ENCODE assay signal across 9 cellular contexts in genomic region chr17:82836823-82837357, GRCh38. TPM values are rescaled to one million over a fixed set of nuclear protein-coding genes. Genes with fewer than 3 reads are reported as not detected.
DNase-seq lines count a peak whose midpoint lies in the region; ATAC-seq and TF ChIP-seq lines count a peak whose summit lies in the region.
"Had no signal": no experiment of that assay in that cellular context is flagged by ENCODE, and none has a peak within 500 bp of the region (broad histone marks: within the 10 kb centered on the region; RNA-seq: fewer than 3 reads in every experiment).

No MANE protein-coding gene starts in this region.

- no peak overlapping the region for H3K4me3 ChIP-seq in gastroesophageal sphincter
- H3K4me3 ChIP-seq in skeletal muscle cell (ENCODE audit: low read depth, low read length) = no peak overlapping the region
- H3K4me3 ChIP-seq in MM.1S (ENCODE audit: low read length) = no peak overlapping the region
- H3K4me3 ChIP-seq: ascending aorta had no signal

- H3K9me2 ChIP-seq in MM.1S (replicated peaks; ENCODE audit: insufficient read depth, low read length) = no peaks in the 10 kb centered on the region

- H3K27ac ChIP-seq in RWPE1 = peak overlapping the region; percentile 97
- peak overlapping the region in 3 of 4 donors; percentile 13 to 31 (median 26) for H3K27ac ChIP-seq in gastroesophageal sphincter
- no peak overlapping the region for H3K27ac ChIP-seq in MM.1S (ENCODE audit: low read length)
- H3K27ac ChIP-seq: ascending aorta had no signal

- CTCF ChIA-PET in HEK293T (lab: Yijun Ruan, JAX) (interaction anchor here (0.7 to 1.5 kb wide), 3 partner anchors 29 to 80 kb away, joined by 3 to 4 read pairs (median 3); no protein-coding TSS in a partner anchor), RWPE1 (lab: Yijun Ruan, JAX) (interaction anchor here (0.7 to 3.6 kb wide), 4 partner anchors 19 to 81 kb away, joined by 3 to 20 read pairs (median 3); no protein-coding TSS in a partner anchor)

- H3K4me2 ChIP-seq in MM.1S (ENCODE audit: low read depth, low read length) = no peak overlapping the region

- ATAC-seq in gastroesophageal sphincter = peak; percentile 41
- ATAC-seq in GM21515 (IDR thresholded peaks at IDR 0.05; ENCODE audit: unreplicated experiment) = no peak
- ATAC-seq in HG03097 (IDR thresholded peaks at IDR 0.05; ENCODE audit: low FRiP score, unreplicated experiment) = no peak
- no peak for ATAC-seq in HG02852 (IDR thresholded peaks at IDR 0.05; ENCODE audit: unreplicated experiment)

- TF ChIP-seq EP300 in gastroesophageal sphincter (IDR thresholded peaks at IDR 0.05) = no peak

- TF ChIP-seq POLR2A in gastroesophageal sphincter (IDR thresholded peaks at IDR 0.05) = no peak

- peaks cover 0 to 47% of the 10 kb centered on the region in 2 donors for H3K36me3 ChIP-seq in gastroesophageal sphincter
- H3K36me3 ChIP-seq in MM.1S (replicated peaks; ENCODE audit: insufficient read depth, low read length) = no peaks in the 10 kb centered on the region

- no peaks in the 10 kb centered on the region for H3K79me2 ChIP-seq in MM.1S (ENCODE audit: low read length)

- DNase-seq in HEK293T (ENCODE audit: extremely low spot score) = peak; percentile 47
- no peak for DNase-seq in RWPE1 (ENCODE audit: low spot score)
- DNase-seq in skeletal muscle cell (ENCODE audit: low read depth) = peak; percentile 53
- DNase-seq in MM.1S = no peak

- H2AFZ ChIP-seq in MM.1S (ENCODE audit: low read length) = no peak overlapping the region

- H3K9me3 ChIP-seq in gastroesophageal sphincter (no peaks in the 10 kb centered on the region), MM.1S (replicated peaks; ENCODE audit: insufficient read depth, low read length) (no peaks in the 10 kb centered on the region)
- H3K9me3 ChIP-seq: ascending aorta had no signal

- POLR2A ChIA-PET in HEK293T (lab: Yijun Ruan, JAX) = no interaction called here
- POLR2A ChIA-PET in RWPE1 (lab: Yijun Ruan, JAX; ENCODE audit: low non-redundant PET) = interaction anchor here (1.0 to 1.4 kb wide), 2 partner anchors 38 kb away, joined by 3 to 8 read pairs; no protein-coding TSS in a partner anchor

- no peaks in the 10 kb centered on the region for H3F3A ChIP-seq in MM.1S (ENCODE audit: insufficient read depth, low read length)

- H3K9ac ChIP-seq in MM.1S (ENCODE audit: low read length) = no peak overlapping the region

- no peaks in the 10 kb centered on the region for H3K27me3 ChIP-seq in gastroesophageal sphincter
- H3K27me3 ChIP-seq in MM.1S (replicated peaks; ENCODE audit: insufficient read depth, low read length) = no peaks in the 10 kb centered on the region
- H3K27me3 ChIP-seq: ascending aorta had no signal

- TF ChIP-seq CTCF in RWPE1 (conservative IDR thresholded peaks at IDR 0.05; ENCODE audit: low read depth) (no peak), gastroesophageal sphincter (IDR thresholded peaks at IDR 0.05) (no peak), MM.1S (IDR thresholded peaks at IDR 0.05; ENCODE audit: low read length) (no peak)

- WGBS in gastroesophageal sphincter (ENCODE audit: low coverage in 1 of 2), 2 donors = 63 to 74% methylated on average over 9 of the region's 12 CpGs

- H4K20me1 ChIP-seq in MM.1S (ENCODE audit: insufficient read depth, low read length) = no peaks in the 10 kb centered on the region

- H3K4me1 ChIP-seq in gastroesophageal sphincter (peaks cover 0 to 9% (median 0%) of the 10 kb centered on the region in 3 donors), MM.1S (ENCODE audit: low read length) (no peaks in the 10 kb centered on the region)
- H3K4me1 ChIP-seq: ascending aorta had no signal

TF ChIP-seq in HEK293T, 16 proteins besides CTCF, POLR2A, EP300 and RAD21:
- TF ChIP-seq ZNF384 (IDR thresholded peaks at IDR 0.05) (no peak), BHLHE40 (IDR thresholded peaks at IDR 0.05; ENCODE audit: borderline replicate concordance) (no peak), ELF4 (IDR thresholded peaks at IDR 0.05) (no peak), ARNT (IDR thresholded peaks at IDR 0.05) (no peak), L3MBTL2 (conservative IDR thresholded peaks at IDR 0.05) (no peak), LEF1 (IDR thresholded peaks at IDR 0.05; ENCODE audit: borderline replicate concordance) (no peak), NFRKB (IDR thresholded peaks at IDR 0.05) (no peak), TARDBP (IDR thresholded peaks at IDR 0.05) (no peak)
- TF ChIP-seq, protein P1, sequence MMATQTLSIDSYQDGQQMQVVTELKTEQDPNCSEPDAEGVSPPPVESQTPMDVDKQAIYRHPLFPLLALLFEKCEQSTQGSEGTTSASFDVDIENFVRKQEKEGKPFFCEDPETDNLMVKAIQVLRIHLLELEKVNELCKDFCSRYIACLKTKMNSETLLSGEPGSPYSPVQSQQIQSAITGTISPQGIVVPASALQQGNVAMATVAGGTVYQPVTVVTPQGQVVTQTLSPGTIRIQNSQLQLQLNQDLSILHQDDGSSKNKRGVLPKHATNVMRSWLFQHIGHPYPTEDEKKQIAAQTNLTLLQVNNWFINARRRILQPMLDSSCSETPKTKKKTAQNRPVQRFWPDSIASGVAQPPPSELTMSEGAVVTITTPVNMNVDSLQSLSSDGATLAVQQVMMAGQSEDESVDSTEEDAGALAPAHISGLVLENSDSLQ (IDR thresholded peaks at IDR 0.05) = no peak

RNA-seq across cellular contexts. Expression of gene ZNF750, which starts 2.9 kb away (rescaled TPM):
- 1 to 10 TPM in 2 of 4 donors, under 1 TPM in 1, not detected in 1; 0.46 to 1.6 (median 1.1) TPM for total RNA-seq in gastroesophageal sphincter
- total RNA-seq: ascending aorta had no signal

Comparison
In these comparisons a context has a peak if more than half of its experiments do, and no peak if none do; other contexts are left out.
1. DNase-seq: peak in HEK293T (single experiment) and skeletal muscle cell (single experiment); none in RWPE1 (single experiment) and MM.1S (single experiment).